Comparison of ENCODE assay signal across 8 cellular contexts in genomic region chr2:38751043-38751846, GRCh38. TPM values are rescaled to one million over a fixed set of nuclear protein-coding genes. Genes with fewer than 3 reads are reported as not detected.
A peak's percentile ranks its signal among the peaks of the same experiment; 100 is the strongest.
DNase-seq lines count a peak whose midpoint lies in the region; ATAC-seq and TF ChIP-seq lines count a peak whose summit lies in the region.

Gene SRSF7 (minus strand): TSS chr2:38751361. CDS start chr2:38751256, 105 bp downstream.

- POLR2A ChIA-PET in CD4-positive, alpha-beta memory T cell (lab: Charles Lee; ENCODE audit: partially characterized antibody), result interaction anchor here (0.6 to 8.0 kb wide), 85 partner anchors 10 to 1787 kb away, joined by 3 to 327 read pairs (median 5); partner anchors contain the start of genes ATL2, CEBPZ, DHX57 and GALM

- H3K27me3 ChIP-seq in CD4-positive, alpha-beta memory T cell (ENCODE audit: insufficient read depth, low read length), result no peaks in the 10 kb centered on the region
- no peaks in the 10 kb centered on the region for H3K27me3 ChIP-seq in lower lobe of right lung (ENCODE audit: low read depth)

- H3K4me1 ChIP-seq in CD4-positive, alpha-beta memory T cell (ENCODE audit: insufficient read depth, low read length), result peaks cover 54% of the 10 kb centered on the region
- H3K4me1 ChIP-seq in lower lobe of right lung, result peaks cover 37% of the 10 kb centered on the region

- peaks cover 48 to 54% of the 10 kb centered on the region in 2 donors for H3K36me3 Mint-ChIP-seq in CD4-positive, alpha-beta memory T cell

- H3K36me3 ChIP-seq in CD4-positive, alpha-beta memory T cell (ENCODE audit: insufficient read depth, low read length), result peaks cover 36% of the 10 kb centered on the region
- peaks cover 37% of the 10 kb centered on the region for H3K36me3 ChIP-seq in lower lobe of right lung

- peak within 1 kb of the TSS; percentile 93 for H3K27ac ChIP-seq in CD4-positive, alpha-beta memory T cell (ENCODE audit: low read depth, low read length)
- H3K27ac ChIP-seq in lower lobe of right lung, result peak within 1 kb of the TSS; percentile 99

- no peak for TF ChIP-seq CTCF in lower lobe of right lung (IDR thresholded peaks at IDR 0.05)

- H3K4me3 ChIP-seq in CD4-positive, alpha-beta memory T cell (ENCODE audit: low read length in 2 of 2), result peak within 1 kb of the TSS; percentile 96 to 98
- peak within 1 kb of the TSS; percentile 87 for H3K4me3 ChIP-seq in lower lobe of right lung

- H3K4me1 Mint-ChIP-seq in CD4-positive, alpha-beta memory T cell, result peaks cover 40 to 68% (median 48%) of the 10 kb centered on the region in 4 donors

- H3K9me3 Mint-ChIP-seq in CD4-positive, alpha-beta memory T cell, result peaks cover 0 to 22% (median 1%) of the 10 kb centered on the region in 8 donors

- peak within 1 kb of the TSS; percentile 99 to 100 (median 100) for H3K27ac Mint-ChIP-seq in CD4-positive, alpha-beta memory T cell

- CTCF ChIA-PET in CD4-positive, alpha-beta memory T cell (lab: Charles Lee; ENCODE audit: partially characterized antibody), result interaction anchor here (0.7 to 2.8 kb wide), 8 partner anchors 10 to 216 kb away, joined by 3 to 16 read pairs (median 4); no protein-coding TSS in a partner anchor

- peak; percentile 96 to 98 (median 98) for DNase-seq in CD4-positive, alpha-beta memory T cell
- DNase-seq in HS-27A (ENCODE audit: low read depth) (peak; percentile 94), NK-92 (lab: John Stamatoyannopoulos, UW; ENCODE audit: unreplicated experiment) (peak; percentile 89), lower lobe of right lung (peak; percentile 98)
- peak; percentile 95 to 98 for DNase-seq in activated CD8-positive, alpha-beta memory T cell treated with anti-CD3 and anti-CD28 coated beads for 1 hour (ENCODE audit: extremely low read depth in 1 of 2, low read depth in 1 of 2)
- peak; percentile 97 for DNase-seq in effector CD4-positive, alpha-beta T cell
- DNase-seq in stimulated activated CD4-positive, alpha-beta T cell treated with anti-CD3 and anti-CD28 coated beads, TNF-alpha, amount 100 ng/mL, for 24 hours (ENCODE audit: low read depth in 3 of 3), result peak; percentile 94 to 96 (median 96)

- peaks cover 0 to 3% of the 10 kb centered on the region in 2 donors for H3K27me3 Mint-ChIP-seq in CD4-positive, alpha-beta memory T cell

- intact Hi-C loops in CD4-positive, alpha-beta memory T cell (cut with micrococcal nuclease), result loop anchor here (1.0 to 10.0 kb wide), 6 partner anchors 27 to 1784 kb away; partner anchors contain the start of genes ATL2, GEMIN6, SOS1 and STRN
- intact Hi-C loops in lower lobe of right lung (cut with DNase I), result no loop called here

- ATAC-seq in GM19463 (IDR thresholded peaks at IDR 0.05; ENCODE audit: unreplicated experiment), result peak; percentile 72
- peak; percentile 95 to 96 for ATAC-seq in lower lobe of right lung

- no peaks in the 10 kb centered on the region for H3K9me3 ChIP-seq in CD4-positive, alpha-beta memory T cell (ENCODE audit: control insufficient read depth in 1 of 2, low read length in 2 of 2)
- no peaks in the 10 kb centered on the region for H3K9me3 ChIP-seq in lower lobe of right lung

- peak within 1 kb of the TSS; percentile 98 to 100 (median 100) for H3K4me3 Mint-ChIP-seq in CD4-positive, alpha-beta memory T cell

RNA-seq across cellular contexts. Expression of gene SRSF7, which starts in this region (rescaled TPM):
- total RNA-seq in CD4-positive, alpha-beta memory T cell, result 100 to 1,000 TPM; 314 to 333 TPM
- 100 to 1,000 TPM; 177 to 202 TPM for polyA plus RNA-seq in CD4-positive, alpha-beta memory T cell
- total RNA-seq in lower lobe of right lung, result 99.7 TPM

Comparison
In these comparisons a context has a peak if more than half of its experiments do, and no peak if none do; other contexts are left out.
1. Peak in every context shown above with its lines: DNase-seq, ATAC-seq, H3K4me3 ChIP-seq and H3K27ac ChIP-seq.